Comparison of ENCODE assay signal across 15 cellular contexts in genomic region chr11:64219354-64219684, GRCh38. TPM values are rescaled to one million over a fixed set of nuclear protein-coding genes. Genes with fewer than 3 reads are reported as not detected.
"Had no signal": no experiment of that assay in that cellular context is flagged by ENCODE, and none has a peak within 500 bp of the region (broad histone marks: within the 10 kb centered on the region; RNA-seq: fewer than 3 reads in every experiment).

No MANE protein-coding gene starts in this region.

- H3K9me3 ChIP-seq: heart left ventricle, lower lobe of right lung had no signal

- H3K27me3 ChIP-seq: heart left ventricle had no signal

- H3K27ac ChIP-seq: heart left ventricle, lower lobe of right lung, parathyroid adenoma had no signal

- H2AFZ ChIP-seq: parathyroid adenoma had no signal

- H3K4me1 ChIP-seq: lower lobe of right lung, parathyroid adenoma had no signal

- FAIRE-seq: frontal cortex had no signal

- H3K79me2 ChIP-seq: parathyroid adenoma had no signal

- ATAC-seq: activated T-helper 17 cell treated with anti-CD3 and anti-CD28 coated beads, Interleukin-2, amount 50 U/mL, for 72 hours; T-helper 17 cell had no signal

- H3K4me3 ChIP-seq: heart left ventricle, lower lobe of right lung had no signal

- DNase-seq: activated B cell treated with CpG ODN at 0.5 μM for 24 hours; activated CD4-positive, alpha-beta T cell treated with anti-CD3 and anti-CD28 coated beads, Interleukin-2, amount 10 ng/mL, durations not matched to agents 24 days and 14 days; activated naive CD4-positive, alpha-beta T cell treated with Interleukin-2 at 50 U/mL for 16 hours; cerebellar nuclear complex; endodermal cell; lower lobe of right lung; stimulated activated CD4-positive, alpha-beta T cell treated with anti-CD3 and anti-CD28 coated beads, Interleukin-2, amount 100 ng/mL, for 48 hours; stimulated activated naive CD4-positive, alpha-beta T cell treated with Interleukin-2 at 50 U/mL for 16 hours; T-helper 17 cell; trophoblast cell had no signal

- H3K9ac ChIP-seq: parathyroid adenoma had no signal

RNA-seq across cellular contexts. Expression of gene FERMT3, which starts 12.8 kb away (rescaled TPM):
- total RNA-seq: renal cortical epithelial cell had no signal
